Comparison of ENCODE assay signal across 34 cellular contexts in the genomic region with DNA sequence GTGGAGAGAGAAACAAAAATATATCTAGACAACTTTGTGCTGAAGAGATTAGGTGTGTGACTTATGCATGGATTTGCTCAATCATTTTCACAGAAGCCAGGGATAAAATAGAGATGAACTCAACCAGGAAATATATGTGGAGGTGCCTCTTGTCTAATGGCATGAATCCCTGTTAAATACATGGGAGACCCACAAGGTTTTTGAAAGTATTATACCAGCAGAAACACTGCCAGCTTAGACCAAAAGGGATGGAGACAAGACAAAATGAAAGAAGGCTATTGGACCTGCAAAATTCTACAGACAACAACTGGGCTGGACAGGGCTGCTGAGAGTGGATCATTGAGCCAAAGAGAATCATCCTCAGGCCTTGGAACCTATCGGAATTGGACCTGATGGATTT.
"Had no signal": no experiment of that assay in that cellular context is flagged by ENCODE, and none has a peak within 500 bp of the region (broad histone marks: within the 10 kb centered on the region; RNA-seq: fewer than 3 reads in every experiment).

No MANE protein-coding gene starts in this region.

- H3K36me3 ChIP-seq: MG63 had no signal

- DNase-seq: Karpas-422, Kasumi-1, MG63, MM.1S, MV-4-11, NCI-H1048, NCI-H1092, NCI-H1092 treated with DMSO at 0.1 percent for 48 hours, NCI-H1105, NCI-H1105 treated with DMSO at 0.1 percent for 48 hours, NCI-H1417, NCI-H1417 treated with DMSO at 0.1 percent for 48 hours, NCI-H1436, NCI-H1436 treated with DMSO at 0.1 percent for 48 hours, NCI-H146, NCI-H1694, NCI-H1694 treated with DMSO at 0.1 percent for 48 hours, NCI-H187, NCI-H187 treated with DMSO at 0.1 percent for 48 hours, NCI-H1930, NCI-H2029, NCI-H2029 treated with DMSO at 0.1 percent for 48 hours, NCI-H2081, NCI-H2081 treated with DMSO at 0.1 percent for 48 hours, NCI-H2107, NCI-H2171, NCI-H2171 treated with DMSO at 0.1 percent for 48 hours, NCI-H2227 treated with DMSO at 0.1 percent for 48 hours, NCI-H226, NCI-H345, NCI-H446, NCI-H446 treated with DMSO at 0.1 percent for 48 hours, NCI-H510A, NCI-H510A treated with DMSO at 0.1 percent for 48 hours had no signal

- H3K4me3 ChIP-seq: MG63 had no signal

- H3K27me3 ChIP-seq: MG63 had no signal
